8 cellular contexts compared by ENCODE assay signal in the genomic region with DNA sequence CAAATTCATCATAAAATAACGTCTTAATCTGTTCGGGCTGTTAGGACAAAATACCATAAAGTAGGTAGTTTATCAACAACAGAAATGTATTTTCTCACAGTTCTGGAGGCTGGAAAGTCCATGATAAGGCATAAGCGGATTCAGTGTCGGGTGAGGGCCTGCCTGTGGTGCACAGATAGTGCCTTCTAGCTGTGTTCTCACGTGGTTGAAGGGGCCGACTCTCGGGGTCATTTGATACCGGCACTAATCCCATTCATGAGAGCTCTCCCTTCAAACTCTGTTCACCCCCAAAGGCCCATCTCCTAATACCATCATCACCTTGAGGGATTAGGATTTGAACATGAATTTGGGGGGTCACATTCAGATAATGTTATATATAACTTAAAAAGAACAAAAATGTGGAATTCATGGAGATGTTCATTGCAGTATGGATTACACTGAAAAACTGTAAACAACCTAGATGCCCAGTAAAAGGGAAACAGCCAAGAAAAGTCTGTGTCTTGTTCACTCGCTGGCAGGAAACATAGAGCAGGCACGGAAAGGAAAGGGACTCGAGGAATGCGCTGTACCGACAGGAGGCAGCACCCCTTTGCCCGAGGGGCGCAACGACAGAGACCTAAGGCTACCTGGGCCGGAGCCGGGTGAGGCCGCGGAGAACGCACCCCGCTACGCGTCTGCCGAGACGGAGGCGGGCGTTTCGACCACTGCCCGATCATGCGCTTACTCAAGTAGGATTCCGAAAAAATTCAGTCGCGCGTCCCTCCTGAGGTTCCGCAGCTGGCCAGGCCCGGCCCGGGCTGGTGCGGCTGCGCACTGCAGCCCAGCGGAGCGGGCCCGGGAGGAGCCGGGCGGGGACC. TPM values are rescaled to one million over a fixed set of nuclear protein-coding genes. Genes with fewer than 3 reads are reported as not detected.
DNase-seq lines count a peak whose midpoint lies in the region; ATAC-seq and TF ChIP-seq lines count a peak whose summit lies in the region.

No MANE protein-coding gene starts in this region.

- H3K27me3 ChIP-seq in right atrium auricular region (no peaks in the 10 kb centered on the region), rectal smooth muscle tissue (ENCODE audit: control insufficient read depth, insufficient read depth, low read length) (no peaks in the 10 kb centered on the region), vagina (no peaks in the 10 kb centered on the region)

- H3K27ac Mint-ChIP-seq in T-cell, result peak overlapping the region; percentile 90

- H3K4me1 Mint-ChIP-seq in T-cell, result peaks cover 24 to 27% (median 27%) of the 10 kb centered on the region in 3 donors

- POLR2A ChIA-PET in T-cell (lab: Charles Lee), result interaction anchor here (0.5 to 0.8 kb wide), 3 partner anchors 33 to 668 kb away, joined by 3 to 6 read pairs (median 4); a partner anchor contains a TSS

- peak; percentile 84 for TF ChIP-seq CTCF in GM12875 (IDR thresholded peaks at IDR 0.05; ENCODE audit: borderline replicate concordance, insufficient read depth, low read depth, low read length)
- peak; percentile 86 to 93 for TF ChIP-seq CTCF in right atrium auricular region (IDR thresholded peaks at IDR 0.05)
- peak; percentile 47 to 88 (median 63) for TF ChIP-seq CTCF in vagina (IDR thresholded peaks at IDR 0.05)

- H3K9ac ChIP-seq in rectal smooth muscle tissue (ENCODE audit: low read length), result peak overlapping the region; percentile 84

- peak overlapping the region; percentile 82 to 88 (median 82) for H3K4me3 Mint-ChIP-seq in T-cell

- peak overlapping the region; percentile 88 for H3K4me3 ChIP-seq in GM12875 (ENCODE audit: low read depth, low read length)
- H3K4me3 ChIP-seq in right atrium auricular region, result peak overlapping the region; percentile 82 to 87
- H3K4me3 ChIP-seq in rectal smooth muscle tissue (ENCODE audit: low read length), result peak overlapping the region; percentile 88
- peak overlapping the region; percentile 75 to 97 for H3K4me3 ChIP-seq in vagina

- CTCF ChIA-PET in T-cell (lab: Charles Lee), result interaction anchor here (0.6 to 4.7 kb wide), 10 partner anchors 16 to 370 kb away, joined by 3 to 78 read pairs (median 3); a partner anchor contains a TSS

- ATAC-seq in HG02571 (IDR thresholded peaks at IDR 0.05; ENCODE audit: unreplicated experiment) (peak; percentile 58), T-cell (replicated peaks in 1 of 4) (peak; percentile 77 to 80 (median 77))

- peak in 1 of 2 donors; percentile 7 for TF ChIP-seq POLR2A in vagina (IDR thresholded peaks at IDR 0.05)

- no peaks in the 10 kb centered on the region for H3K9me3 Mint-ChIP-seq in T-cell

- intact Hi-C loops in vagina (cut with DNase I), result no loop called here

- H3K4me1 ChIP-seq in right atrium auricular region, result peaks cover 0 to 28% of the 10 kb centered on the region in 2 donors
- peaks cover 9% of the 10 kb centered on the region for H3K4me1 ChIP-seq in rectal smooth muscle tissue (ENCODE audit: control insufficient read depth, insufficient read depth, low read length)
- peaks cover 18% of the 10 kb centered on the region for H3K4me1 ChIP-seq in vagina

- H3K36me3 Mint-ChIP-seq in T-cell, result peaks cover 18% of the 10 kb centered on the region

- DNase-seq in NAMALWA (ENCODE audit: low spot score) (peak; percentile 70), T-cell (peak; percentile 31 to 73 (median 56)), amygdala (lab: John Stamatoyannopoulos, UW) (peak in 55 of 56 donors; percentile 5 to 87 (median 62)), right atrium auricular region (ENCODE audit: low spot score) (peak; percentile 73), vagina (ENCODE audit: extremely low spot score in 2 of 2) (no peak)

- H3K36me3 ChIP-seq in right atrium auricular region, result peaks cover 25% of the 10 kb centered on the region
- peaks cover 21% of the 10 kb centered on the region for H3K36me3 ChIP-seq in rectal smooth muscle tissue (ENCODE audit: control insufficient read depth, insufficient read depth, low read length)
- H3K36me3 ChIP-seq in vagina, result peaks cover 0 to 22% of the 10 kb centered on the region in 2 donors

- H3K27me3 Mint-ChIP-seq in T-cell, result no peaks in the 10 kb centered on the region

- H3K9me3 ChIP-seq in right atrium auricular region, result no peaks in the 10 kb centered on the region
- H3K9me3 ChIP-seq in vagina, result no peaks in the 10 kb centered on the region

- peak overlapping the region; percentile 89 to 96 for H3K27ac ChIP-seq in right atrium auricular region
- H3K27ac ChIP-seq in rectal smooth muscle tissue (ENCODE audit: low read depth, low read length), result peak overlapping the region; percentile 91
- H3K27ac ChIP-seq in vagina, result peak overlapping the region; percentile 85

RNA-seq across cellular contexts. Expression of a gene that starts 1.1 kb away (rescaled TPM):
- total RNA-seq in T-cell, result 100 to 1,000 TPM; 119 to 158 (median 142) TPM
- 10 to 100 TPM; 41.7 to 42.3 TPM for total RNA-seq in right atrium auricular region
- 46.7 TPM for total RNA-seq in vagina

RNA-seq across cellular contexts. Expression of a gene that starts 17.7 kb away (rescaled TPM):
- total RNA-seq in T-cell (1 to 10 TPM; 3.2 to 5.2 (median 4.3) TPM), right atrium auricular region (10 to 100 TPM in 1 of 2 donors, 1 to 10 TPM in 1; 9.3 to 14.9 TPM), vagina (47.4 TPM)

RNA-seq across cellular contexts. Expression of a gene that starts 30.3 kb away (rescaled TPM):
- 10 to 100 TPM; 14.4 to 28.6 (median 26.2) TPM for total RNA-seq in T-cell
- 10 to 100 TPM; 14.9 to 17.9 TPM for total RNA-seq in right atrium auricular region
- 7.9 TPM for total RNA-seq in vagina

RNA-seq across cellular contexts. Expression of a gene that starts 33.1 kb away (rescaled TPM):
- total RNA-seq in T-cell, result 10 to 100 TPM; 39.4 to 80.3 (median 72.2) TPM
- total RNA-seq in right atrium auricular region, result 10 to 100 TPM; 17.4 to 19.0 TPM
- total RNA-seq in vagina, result 62.1 TPM

RNA-seq across cellular contexts. Expression of a gene that starts 33.6 kb away (rescaled TPM):
- 10 to 100 TPM; 52.8 to 74.0 (median 61.4) TPM for total RNA-seq in T-cell
- total RNA-seq in right atrium auricular region, result 10 to 100 TPM; 57.1 to 82.8 TPM
- total RNA-seq in vagina, result 47.6 TPM

Comparison
In these comparisons a context has a peak if more than half of its experiments do, and no peak if none do; other contexts are left out.
1. DNase-seq: peak in NAMALWA (single experiment), T-cell (34 of 34), amygdala (55 of 56) and right atrium auricular region (single experiment); none in vagina (0 of 2).
2. Peak in every context shown above with its lines, with median percentiles within 50 percentile points of each other: H3K4me3 ChIP-seq, CTCF ChIP-seq and H3K27ac ChIP-seq.